Comparison of ENCODE assay signal across 27 cellular contexts in the genomic region with DNA sequence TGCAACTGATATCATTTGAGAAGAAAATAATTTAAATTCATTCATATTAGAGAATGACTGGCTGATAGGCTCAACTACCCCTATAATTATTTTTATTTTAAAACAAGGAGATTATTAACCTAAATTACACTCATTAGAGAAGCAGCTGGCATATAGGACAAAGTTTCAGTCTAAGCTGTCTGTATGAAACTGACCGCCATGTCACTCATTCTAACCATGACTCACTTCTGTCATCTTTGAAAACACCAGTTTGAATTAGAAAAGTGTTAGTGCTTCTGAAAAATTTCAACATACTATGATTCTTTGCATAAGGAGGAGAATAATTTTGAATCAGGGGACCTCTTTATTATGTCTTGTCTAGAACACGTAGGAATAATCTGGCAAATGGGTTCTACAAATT.
"Had no signal": no experiment of that assay in that cellular context is flagged by ENCODE, and none has a peak within 500 bp of the region (broad histone marks: within the 10 kb centered on the region; RNA-seq: fewer than 3 reads in every experiment).

No MANE protein-coding gene starts in this region.

- DNase-seq: stimulated activated CD4-positive, alpha-beta T cell treated with anti-CD3 and anti-CD28 coated beads, Interleukin-2, amount 100 ng/mL, for 48 hours; stimulated activated CD4-positive, alpha-beta T cell treated with anti-CD3 and anti-CD28 coated beads, Interleukin-4, amount 100 ng/mL, for 1 hour; stimulated activated CD4-positive, alpha-beta T cell treated with anti-CD3 and anti-CD28 coated beads, Interleukin-4, amount 100 ng/mL, for 24 hours; stimulated activated CD4-positive, alpha-beta T cell treated with anti-CD3 and anti-CD28 coated beads, Interleukin-4, amount 100 ng/mL, for 4 hours; stimulated activated CD8-positive, alpha-beta memory T cell treated with anti-CD3 and anti-CD28 coated beads, Interleukin-4, amount 100 ng/mL, for 48 hours; stimulated activated naive B cell treated with anti-CD40 and anti-IgM and Interleukin-4, amounts not matched to agents 10 μg/mL and 1 μg/mL and 100 μg/mL, for 72 hours; stimulated activated naive CD4-positive, alpha-beta T cell; stimulated activated naive CD4-positive, alpha-beta T cell treated with Interleukin-2 at 50 U/mL for 16 hours; stimulated activated naive CD8-positive, alpha-beta T cell treated with anti-CD3 and anti-CD28 coated beads, Interleukin-15, amount 100 ng/mL, for 72 hours; stimulated activated naive CD8-positive, alpha-beta T cell treated with anti-CD3 and anti-CD28 coated beads, Interleukin-15, Interleukin-2, amounts not matched to agents 100 U/mL and 50 U/mL, for 24 hours; stomach; substantia nigra; testis; thyroid gland; tibial artery; transverse colon; trophoblast cell; upper lobe of left lung; upper lobe of right lung; uterus had no signal

- H3K36me3 ChIP-seq: stomach, suprapubic skin, thoracic aorta, thyroid gland, tibial artery, tibial nerve, transverse colon, upper lobe of left lung, upper lobe of right lung, uterus, vagina had no signal

- H3K27me3 ChIP-seq: stomach, suprapubic skin, testis, thyroid gland, tibial artery, tibial nerve, transverse colon, upper lobe of left lung, upper lobe of right lung, uterus, vagina had no signal

- FAIRE-seq: urothelium cell line had no signal

- H3K4me3 ChIP-seq: stomach, suprapubic skin, testis, thoracic aorta, thyroid gland, tibial artery, tibial nerve, transverse colon, upper lobe of left lung, upper lobe of right lung, uterus, vagina had no signal

- H3K27ac ChIP-seq: stomach, suprapubic skin, testis, thoracic aorta, thyroid gland, tibial artery, tibial nerve, transverse colon, upper lobe of left lung, upper lobe of right lung, uterus, vagina had no signal

- H3K9me3 ChIP-seq: stomach, suprapubic skin, testis, thoracic aorta, thyroid gland, tibial artery, tibial nerve, transverse colon, upper lobe of left lung, upper lobe of right lung, uterus, vagina had no signal

- ATAC-seq: stimulated activated effector memory CD8-positive, alpha-beta T cell treated with anti-CD3 and anti-CD28 coated beads, Interleukin-12 subunit alpha, Interleukin-12 subunit beta, amount 100 ng/mL, for 72 hours; stimulated activated memory B cell treated with anti-CD40 and anti-IgM and Interleukin-4, amounts not matched to agents 10 μg/mL and 1 μg/mL and 100 μg/mL, for 72 hours; stimulated activated naive B cell treated with anti-CD40 and anti-IgM and Interleukin-4, amounts not matched to agents 10 μg/mL and 1 μg/mL and 100 μg/mL, for 72 hours; stimulated activated naive CD8-positive, alpha-beta T cell treated with anti-CD3 and anti-CD28 coated beads, Interleukin-15, amount 100 ng/mL, for 72 hours; stimulated activated naive CD8-positive, alpha-beta T cell treated with anti-CD3 and anti-CD28 coated beads, Interleukin-15, Interleukin-2, amounts not matched to agents 100 U/mL and 50 U/mL, for 24 hours; upper lobe of right lung had no signal

- H3K4me1 ChIP-seq: stomach, suprapubic skin, testis, thyroid gland, tibial nerve, transverse colon, upper lobe of left lung, upper lobe of right lung, uterus, vagina had no signal
